Comparison of ENCODE assay signal across 11 cellular contexts in genomic region chr5:43432486-43433365, GRCh38. TPM values are rescaled to one million over a fixed set of nuclear protein-coding genes. Genes with fewer than 3 reads are reported as not detected.
DNase-seq lines count a peak whose midpoint lies in the region; ATAC-seq, FAIRE-seq and TF ChIP-seq lines count a peak whose summit lies in the region.
"Had no signal": no experiment of that assay in that cellular context is flagged by ENCODE, and none has a peak within 500 bp of the region (broad histone marks: within the 10 kb centered on the region; RNA-seq: fewer than 3 reads in every experiment).

No MANE protein-coding gene starts in this region.

- H3K27me3 ChIP-seq in HCT116 (ENCODE audit: insufficient read depth, low read length): no peaks in the 10 kb centered on the region
- H3K27me3 ChIP-seq in PC-9 (ENCODE audit: insufficient read depth, low read depth): no peaks in the 10 kb centered on the region
- no peaks in the 10 kb centered on the region for H3K27me3 ChIP-seq in SJCRH30

- no peak for TF ChIP-seq POLR2A in HCT116 (IDR thresholded peaks at IDR 0.05; ENCODE audit: borderline replicate concordance, extremely low read depth, insufficient read depth, insufficient read length)

- no peaks in the 10 kb centered on the region for H3K4me1 Mint-ChIP-seq in stimulated activated effector memory CD8-positive, alpha-beta T cell treated with anti-CD3 and anti-CD28 coated beads, Interleukin-12 subunit alpha, Interleukin-12 subunit beta, amount 100 ng/mL, for 72 hours
- H3K4me1 Mint-ChIP-seq: naive B cell had no signal

- H4K20me1 ChIP-seq in HCT116 (ENCODE audit: insufficient read depth) (no peaks in the 10 kb centered on the region), PC-9 (ENCODE audit: insufficient read depth) (no peaks in the 10 kb centered on the region)

- RAD21 ChIA-PET in HCT116 (lab: Charles Lee; ENCODE audit: low non-redundant PET in 1 of 2, low total read pairs in 2 of 2, uncharacterized antibody in 2 of 2, unreplicated experiment in 2 of 2): no interaction called here

- H2AFZ ChIP-seq in HCT116 (ENCODE audit: low read depth, low read length, poor library complexity, severe bottlenecking) (no peak overlapping the region), PC-9 (no peak overlapping the region)

- peaks cover 35% of the 10 kb centered on the region for H3F3A ChIP-seq in PC-9 (ENCODE audit: insufficient read depth, low read depth)

- H3K9me2 ChIP-seq in HCT116 (ENCODE audit: insufficient read depth) (no peaks in the 10 kb centered on the region), PC-9 (ENCODE audit: insufficient read depth) (no peaks in the 10 kb centered on the region)

- no peaks in the 10 kb centered on the region for H3K36me3 Mint-ChIP-seq in stimulated activated effector memory CD8-positive, alpha-beta T cell treated with anti-CD3 and anti-CD28 coated beads, Interleukin-12 subunit alpha, Interleukin-12 subunit beta, amount 100 ng/mL, for 72 hours

- H3K9ac ChIP-seq in HCT116 (ENCODE audit: low read length): no peak overlapping the region

- H3K27ac ChIP-seq in HCT116 (ENCODE audit: low read depth, low read length): no peak overlapping the region
- H3K27ac ChIP-seq in PC-9: peak overlapping the region; percentile 69
- H3K27ac ChIP-seq in SJCRH30: no peak overlapping the region

- no peak for TF ChIP-seq CTCF in HCT116 (IDR thresholded peaks at IDR 0.05 in 2 of 3, conservative IDR thresholded peaks at IDR 0.05 in 1 of 3; ENCODE audit: borderline replicate concordance in 1 of 3, insufficient read depth in 1 of 3, low read depth in 2 of 3, low read length in 2 of 3)
- no peak for TF ChIP-seq CTCF in PC-9 (conservative IDR thresholded peaks at IDR 0.05)

- H3K4me2 ChIP-seq in HCT116 (ENCODE audit: low read length) (no peak overlapping the region), PC-9 (peak overlapping the region; percentile 37)

- peak; percentile 58 for ATAC-seq in HCT116
- no peak for ATAC-seq in HG03045 (IDR thresholded peaks at IDR 0.05; ENCODE audit: unreplicated experiment)
- ATAC-seq in stimulated activated effector memory CD8-positive, alpha-beta T cell treated with anti-CD3 and anti-CD28 coated beads, Interleukin-12 subunit alpha, Interleukin-12 subunit beta, amount 100 ng/mL, for 72 hours: no peak

- no peak overlapping the region for H3K4me3 Mint-ChIP-seq in stimulated activated effector memory CD8-positive, alpha-beta T cell treated with anti-CD3 and anti-CD28 coated beads, Interleukin-12 subunit alpha, Interleukin-12 subunit beta, amount 100 ng/mL, for 72 hours
- H3K4me3 Mint-ChIP-seq: naive B cell had no signal

- H3K4me1 ChIP-seq in HCT116 (ENCODE audit: control insufficient read depth in 1 of 2, insufficient read depth in 2 of 2, low read length in 2 of 2) (peaks cover 9 to 10% of the 10 kb centered on the region in 2 experiments; a peak in 3 of 4 replicates), PC-9 (replicated peaks; ENCODE audit: insufficient read depth) (peaks cover 45% of the 10 kb centered on the region), SJCRH30 (no peaks in the 10 kb centered on the region)

- no peak for FAIRE-seq in frontal cortex (lab: Jason Lieb, UNC)

- no peaks in the 10 kb centered on the region for H3K79me2 ChIP-seq in HCT116 (ENCODE audit: insufficient read depth, low read length)
- H3K79me2 ChIP-seq in PC-9 (ENCODE audit: low read depth): no peaks in the 10 kb centered on the region

- no peak overlapping the region for H3K4me3 ChIP-seq in HCT116 (replicated peaks in 1 of 2; ENCODE audit: low read depth in 1 of 2, low read length in 2 of 2)
- H3K4me3 ChIP-seq in PC-9: no peak overlapping the region
- H3K4me3 ChIP-seq in SJCRH30: no peak overlapping the region

- no peaks in the 10 kb centered on the region for H3K36me3 ChIP-seq in HCT116 (ENCODE audit: control insufficient read depth in 1 of 2, insufficient read depth in 2 of 2, low read length in 2 of 2)
- H3K36me3 ChIP-seq in PC-9 (ENCODE audit: low read depth): no peaks in the 10 kb centered on the region
- H3K36me3 ChIP-seq in SJCRH30: no peaks in the 10 kb centered on the region

- CTCF ChIA-PET in HCT116 (lab: Charles Lee) (no interaction called here), PC-9 (lab: Charles Lee) (no interaction called here)

- H3K9me3 Mint-ChIP-seq in stimulated activated effector memory CD8-positive, alpha-beta T cell treated with anti-CD3 and anti-CD28 coated beads, Interleukin-12 subunit alpha, Interleukin-12 subunit beta, amount 100 ng/mL, for 72 hours: peaks cover 7% of the 10 kb centered on the region

- DNase-seq in HCT116 (ENCODE audit: low read depth, low spot score) (peak; percentile 31), PC-9 (peak; percentile 98 to 99), frontal cortex (ENCODE audit: low spot score in 2 of 2) (peak; percentile 1 to 18), renal cortical epithelial cell (ENCODE audit: low read depth) (peak; percentile 99), SJCRH30 (no peak), NCI-H1417 treated with DMSO at 0.1 percent for 48 hours (lab: John Stamatoyannopoulos, UW) (no peak)
- no peak for DNase-seq in stimulated activated effector memory CD8-positive, alpha-beta T cell treated with anti-CD3 and anti-CD28 coated beads, Interleukin-12 subunit alpha, Interleukin-12 subunit beta, amount 100 ng/mL, for 72 hours (ENCODE audit: low spot score in 2 of 2)
- DNase-seq: activated naive CD4-positive, alpha-beta T cell treated with Interleukin-2 at 50 U/mL for 16 hours; naive B cell; NCI-H82 had no signal

- no peak for TF ChIP-seq RAD21 in HCT116 (IDR thresholded peaks at IDR 0.05; ENCODE audit: low read depth)

- BruUV-seq in HCT116 (replicated peaks; lab: Mats Ljungman, UMichigan) (no TSS peak), PC-9 (replicated peaks; lab: Mats Ljungman, UMichigan) (no TSS peak)

- intact Hi-C loops in HCT116 (cut with micrococcal nuclease) (no loop called here), PC-9 (cut with micrococcal nuclease; ENCODE audit: unreplicated experiment) (loop anchor here (1.0 to 5.0 kb wide), 6 partner anchors 10 to 310 kb away; partner anchors contain the start of genes HMGCS1, PAIP1, TMEM267 and ZNF131)

- H3K9me3 ChIP-seq in HCT116 (ENCODE audit: control insufficient read depth in 1 of 2, insufficient read depth in 1 of 2, low read depth in 1 of 2, low read length in 2 of 2) (no peaks in the 10 kb centered on the region), PC-9 (ENCODE audit: insufficient read depth, low read depth) (peaks cover 6% of the 10 kb centered on the region; the same call in 1 of the 2 replicates), SJCRH30 (replicated peaks) (no peaks in the 10 kb centered on the region)

- H3K27ac Mint-ChIP-seq in stimulated activated effector memory CD8-positive, alpha-beta T cell treated with anti-CD3 and anti-CD28 coated beads, Interleukin-12 subunit alpha, Interleukin-12 subunit beta, amount 100 ng/mL, for 72 hours: no peak overlapping the region

- POLR2A ChIA-PET in HCT116 (lab: Charles Lee) (no interaction called here), PC-9 (lab: Charles Lee; ENCODE audit: unreplicated experiment) (interaction anchor here (0.5 to 1.0 kb wide), 3 partner anchors 51 to 82 kb away, joined by 3 to 5 read pairs (median 5); partner anchors contain the start of genes C5orf34 and TMEM267)

TF ChIP-seq in HCT116, 20 proteins besides CTCF, POLR2A, EP300 and RAD21 (continues in another document):
- TF ChIP-seq CBX3 (IDR thresholded peaks at IDR 0.05; ENCODE audit: low read depth) (0 out of 2 replicates have a peak, but pooled peaks have one; percentile 12), SP1 (IDR thresholded peaks at IDR 0.05; ENCODE audit: low read depth) (peak; percentile 32; the same call in 1 of the 2 replicates), REST (IDR thresholded peaks at IDR 0.05; ENCODE audit: low read depth) (no peak), SRF (IDR thresholded peaks at IDR 0.05; ENCODE audit: low read depth) (no peak), ZFX (IDR thresholded peaks at IDR 0.05) (no peak), JUND (IDR thresholded peaks at IDR 0.05) (peak; percentile 18; the same call in 1 of the 2 replicates)

RNA-seq across cellular contexts. Expression of gene CCL28, which starts 20.5 kb away (rescaled TPM):
- total RNA-seq in HCT116 (2021; ENCODE audit: unreplicated experiment): 0.25 TPM
- 0.01 and 0.04 TPM in 2 replicates for polyA plus RNA-seq in HCT116 (2012)
- 2.2 and 4.3 TPM in 2 replicates for total RNA-seq in PC-9 (2021)
- 0.41 TPM for total RNA-seq in frontal cortex
- total RNA-seq in renal cortical epithelial cell: 11.0 and 26.6 TPM in 2 replicates
- total RNA-seq in SJCRH30 (2014; rRNA removed; shearing (Covaris generic)): not detected in 2 replicates

RNA-seq across cellular contexts. Expression of gene TMEM267, which starts 50.9 kb away (rescaled TPM):
- 17.5 TPM for total RNA-seq in HCT116 (2021; ENCODE audit: unreplicated experiment)
- polyA plus RNA-seq in HCT116 (2012): 6.2 and 14.7 TPM in 2 replicates
- 22.0 and 30.2 TPM in 2 replicates for total RNA-seq in PC-9 (2021)
- 9.8 TPM for total RNA-seq in frontal cortex
- 27.8 and 29.4 TPM in 2 replicates for total RNA-seq in renal cortical epithelial cell
- 16.2 and 17.3 TPM in 2 replicates for total RNA-seq in SJCRH30 (2014; rRNA removed; shearing (Covaris generic))

Comparison
In these comparisons a context has a peak if more than half of its experiments do, and no peak if none do; other contexts are left out.
1. DNase-seq: peak in HCT116 (single experiment), PC-9 (2 of 2), frontal cortex (2 of 2) and renal cortical epithelial cell (single experiment); none in SJCRH30 (0 of 2), NCI-H1417 treated with DMSO at 0.1 percent for 48 hours (single experiment) and stimulated activated effector memory CD8-positive, alpha-beta T cell treated with anti-CD3 and anti-CD28 coated beads, Interleukin-12 subunit alpha, Interleukin-12 subunit beta, amount 100 ng/mL, for 72 hours (0 of 2).